Comparison of ENCODE assay signal across 2 cellular contexts in the genomic region with DNA sequence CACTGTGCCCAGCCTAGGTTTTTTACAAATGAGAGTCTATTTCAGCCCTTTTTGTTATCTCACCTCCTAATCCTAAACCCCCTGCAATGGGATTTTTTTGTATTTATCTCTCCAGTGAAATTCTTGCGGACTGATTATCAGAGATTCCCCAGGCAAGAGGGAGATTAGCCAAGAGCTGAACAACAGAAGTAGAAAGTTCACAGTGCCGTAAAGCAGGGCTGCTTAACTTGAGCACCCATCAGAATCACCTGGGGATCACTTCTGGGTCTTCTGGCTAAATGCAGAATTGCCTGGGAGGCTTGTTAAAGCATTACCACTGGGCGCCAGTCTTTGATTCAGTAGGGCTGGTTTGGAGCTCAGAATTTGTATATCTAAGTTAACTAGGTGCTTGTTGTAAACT.
TF ChIP-seq lines count a peak whose summit lies in the region.

No MANE protein-coding gene starts in this region.

TF ChIP-seq in GM23338, 12 proteins besides CTCF, POLR2A, EP300 and RAD21 (continues in another document):
- TF ChIP-seq STAT1 (IDR thresholded peaks at IDR 0.05; ENCODE audit: unreplicated experiment) = no peak
- no peak for TF ChIP-seq CREB1 (CRISPR knock-in tag; IDR thresholded peaks at IDR 0.05; ENCODE audit: low read depth)
- no peak for TF ChIP-seq ZNF114 (CRISPR knock-in tag; IDR thresholded peaks at IDR 0.05)
- no peak for TF ChIP-seq POLR2AphosphoS5 (IDR thresholded peaks at IDR 0.05; ENCODE audit: low read depth)
- TF ChIP-seq EZH2 (IDR thresholded peaks at IDR 0.05; ENCODE audit: low read depth, unreplicated experiment) = no peak
- TF ChIP-seq, protein P1, sequence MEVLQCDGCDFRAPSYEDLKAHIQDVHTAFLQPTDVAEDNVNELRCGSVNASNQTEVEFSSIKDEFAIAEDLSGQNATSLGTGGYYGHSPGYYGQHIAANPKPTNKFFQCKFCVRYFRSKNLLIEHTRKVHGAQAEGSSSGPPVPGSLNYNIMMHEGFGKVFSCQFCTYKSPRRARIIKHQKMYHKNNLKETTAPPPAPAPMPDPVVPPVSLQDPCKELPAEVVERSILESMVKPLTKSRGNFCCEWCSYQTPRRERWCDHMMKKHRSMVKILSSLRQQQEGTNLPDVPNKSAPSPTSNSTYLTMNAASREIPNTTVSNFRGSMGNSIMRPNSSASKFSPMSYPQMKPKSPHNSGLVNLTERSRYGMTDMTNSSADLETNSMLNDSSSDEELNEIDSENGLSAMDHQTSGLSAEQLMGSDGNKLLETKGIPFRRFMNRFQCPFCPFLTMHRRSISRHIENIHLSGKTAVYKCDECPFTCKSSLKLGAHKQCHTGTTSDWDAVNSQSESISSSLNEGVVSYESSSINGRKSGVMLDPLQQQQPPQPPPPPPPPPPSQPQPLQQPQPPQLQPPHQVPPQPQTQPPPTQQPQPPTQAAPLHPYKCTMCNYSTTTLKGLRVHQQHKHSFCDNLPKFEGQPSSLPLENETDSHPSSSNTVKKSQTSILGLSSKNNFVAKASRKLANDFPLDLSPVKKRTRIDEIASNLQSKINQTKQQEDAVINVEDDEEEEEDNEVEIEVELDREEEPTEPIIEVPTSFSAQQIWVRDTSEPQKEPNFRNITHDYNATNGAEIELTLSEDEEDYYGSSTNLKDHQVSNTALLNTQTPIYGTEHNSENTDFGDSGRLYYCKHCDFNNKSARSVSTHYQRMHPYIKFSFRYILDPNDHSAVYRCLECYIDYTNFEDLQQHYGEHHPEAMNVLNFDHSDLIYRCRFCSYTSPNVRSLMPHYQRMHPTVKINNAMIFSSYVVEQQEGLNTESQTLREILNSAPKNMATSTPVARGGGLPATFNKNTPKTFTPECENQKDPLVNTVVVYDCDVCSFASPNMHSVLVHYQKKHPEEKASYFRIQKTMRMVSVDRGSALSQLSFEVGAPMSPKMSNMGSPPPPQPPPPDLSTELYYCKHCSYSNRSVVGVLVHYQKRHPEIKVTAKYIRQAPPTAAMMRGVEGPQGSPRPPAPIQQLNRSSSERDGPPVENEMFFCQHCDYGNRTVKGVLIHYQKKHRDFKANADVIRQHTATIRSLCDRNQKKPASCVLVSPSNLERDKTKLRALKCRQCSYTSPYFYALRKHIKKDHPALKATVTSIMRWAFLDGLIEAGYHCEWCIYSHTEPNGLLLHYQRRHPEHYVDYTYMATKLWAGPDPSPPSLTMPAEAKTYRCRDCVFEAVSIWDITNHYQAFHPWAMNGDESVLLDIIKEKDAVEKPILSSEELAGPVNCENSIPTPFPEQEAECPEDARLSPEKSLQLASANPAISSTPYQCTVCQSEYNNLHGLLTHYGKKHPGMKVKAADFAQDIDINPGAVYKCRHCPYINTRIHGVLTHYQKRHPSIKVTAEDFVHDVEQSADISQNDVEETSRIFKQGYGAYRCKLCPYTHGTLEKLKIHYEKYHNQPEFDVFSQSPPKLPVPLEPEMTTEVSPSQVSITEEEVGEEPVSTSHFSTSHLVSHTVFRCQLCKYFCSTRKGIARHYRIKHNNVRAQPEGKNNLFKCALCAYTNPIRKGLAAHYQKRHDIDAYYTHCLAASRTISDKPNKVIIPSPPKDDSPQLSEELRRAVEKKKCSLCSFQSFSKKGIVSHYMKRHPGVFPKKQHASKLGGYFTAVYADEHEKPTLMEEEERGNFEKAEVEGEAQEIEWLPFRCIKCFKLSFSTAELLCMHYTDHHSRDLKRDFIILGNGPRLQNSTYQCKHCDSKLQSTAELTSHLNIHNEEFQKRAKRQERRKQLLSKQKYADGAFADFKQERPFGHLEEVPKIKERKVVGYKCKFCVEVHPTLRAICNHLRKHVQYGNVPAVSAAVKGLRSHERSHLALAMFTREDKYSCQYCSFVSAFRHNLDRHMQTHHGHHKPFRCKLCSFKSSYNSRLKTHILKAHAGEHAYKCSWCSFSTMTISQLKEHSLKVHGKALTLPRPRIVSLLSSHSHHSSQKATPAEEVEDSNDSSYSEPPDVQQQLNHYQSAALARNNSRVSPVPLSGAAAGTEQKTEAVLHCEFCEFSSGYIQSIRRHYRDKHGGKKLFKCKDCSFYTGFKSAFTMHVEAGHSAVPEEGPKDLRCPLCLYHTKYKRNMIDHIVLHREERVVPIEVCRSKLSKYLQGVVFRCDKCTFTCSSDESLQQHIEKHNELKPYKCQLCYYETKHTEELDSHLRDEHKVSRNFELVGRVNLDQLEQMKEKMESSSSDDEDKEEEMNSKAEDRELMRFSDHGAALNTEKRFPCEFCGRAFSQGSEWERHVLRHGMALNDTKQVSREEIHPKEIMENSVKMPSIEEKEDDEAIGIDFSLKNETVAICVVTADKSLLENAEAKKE (CRISPR knock-in tag; IDR thresholded peaks at IDR 0.05) = no peak
- no peak for TF ChIP-seq NANOG (IDR thresholded peaks at IDR 0.05; ENCODE audit: borderline replicate concordance)
- no peak for TF ChIP-seq EZH2phosphoT487 (IDR thresholded peaks at IDR 0.05; ENCODE audit: unreplicated experiment)
- TF ChIP-seq, protein P2, sequence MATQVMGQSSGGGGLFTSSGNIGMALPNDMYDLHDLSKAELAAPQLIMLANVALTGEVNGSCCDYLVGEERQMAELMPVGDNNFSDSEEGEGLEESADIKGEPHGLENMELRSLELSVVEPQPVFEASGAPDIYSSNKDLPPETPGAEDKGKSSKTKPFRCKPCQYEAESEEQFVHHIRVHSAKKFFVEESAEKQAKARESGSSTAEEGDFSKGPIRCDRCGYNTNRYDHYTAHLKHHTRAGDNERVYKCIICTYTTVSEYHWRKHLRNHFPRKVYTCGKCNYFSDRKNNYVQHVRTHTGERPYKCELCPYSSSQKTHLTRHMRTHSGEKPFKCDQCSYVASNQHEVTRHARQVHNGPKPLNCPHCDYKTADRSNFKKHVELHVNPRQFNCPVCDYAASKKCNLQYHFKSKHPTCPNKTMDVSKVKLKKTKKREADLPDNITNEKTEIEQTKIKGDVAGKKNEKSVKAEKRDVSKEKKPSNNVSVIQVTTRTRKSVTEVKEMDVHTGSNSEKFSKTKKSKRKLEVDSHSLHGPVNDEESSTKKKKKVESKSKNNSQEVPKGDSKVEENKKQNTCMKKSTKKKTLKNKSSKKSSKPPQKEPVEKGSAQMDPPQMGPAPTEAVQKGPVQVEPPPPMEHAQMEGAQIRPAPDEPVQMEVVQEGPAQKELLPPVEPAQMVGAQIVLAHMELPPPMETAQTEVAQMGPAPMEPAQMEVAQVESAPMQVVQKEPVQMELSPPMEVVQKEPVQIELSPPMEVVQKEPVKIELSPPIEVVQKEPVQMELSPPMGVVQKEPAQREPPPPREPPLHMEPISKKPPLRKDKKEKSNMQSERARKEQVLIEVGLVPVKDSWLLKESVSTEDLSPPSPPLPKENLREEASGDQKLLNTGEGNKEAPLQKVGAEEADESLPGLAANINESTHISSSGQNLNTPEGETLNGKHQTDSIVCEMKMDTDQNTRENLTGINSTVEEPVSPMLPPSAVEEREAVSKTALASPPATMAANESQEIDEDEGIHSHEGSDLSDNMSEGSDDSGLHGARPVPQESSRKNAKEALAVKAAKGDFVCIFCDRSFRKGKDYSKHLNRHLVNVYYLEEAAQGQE (IDR thresholded peaks at IDR 0.05; ENCODE audit: unreplicated experiment) = no peak
- TF ChIP-seq JUNB (IDR thresholded peaks at IDR 0.05; ENCODE audit: unreplicated experiment) = no peak

TF ChIP-seq in SK-N-SH, 30 proteins besides CTCF, POLR2A, EP300 and RAD21:
- TF ChIP-seq JUND (IDR thresholded peaks at IDR 0.05) = no peak
- TF ChIP-seq FOXJ3 (CRISPR knock-in tag; IDR thresholded peaks at IDR 0.05) = no peak
- TF ChIP-seq, protein P3, sequence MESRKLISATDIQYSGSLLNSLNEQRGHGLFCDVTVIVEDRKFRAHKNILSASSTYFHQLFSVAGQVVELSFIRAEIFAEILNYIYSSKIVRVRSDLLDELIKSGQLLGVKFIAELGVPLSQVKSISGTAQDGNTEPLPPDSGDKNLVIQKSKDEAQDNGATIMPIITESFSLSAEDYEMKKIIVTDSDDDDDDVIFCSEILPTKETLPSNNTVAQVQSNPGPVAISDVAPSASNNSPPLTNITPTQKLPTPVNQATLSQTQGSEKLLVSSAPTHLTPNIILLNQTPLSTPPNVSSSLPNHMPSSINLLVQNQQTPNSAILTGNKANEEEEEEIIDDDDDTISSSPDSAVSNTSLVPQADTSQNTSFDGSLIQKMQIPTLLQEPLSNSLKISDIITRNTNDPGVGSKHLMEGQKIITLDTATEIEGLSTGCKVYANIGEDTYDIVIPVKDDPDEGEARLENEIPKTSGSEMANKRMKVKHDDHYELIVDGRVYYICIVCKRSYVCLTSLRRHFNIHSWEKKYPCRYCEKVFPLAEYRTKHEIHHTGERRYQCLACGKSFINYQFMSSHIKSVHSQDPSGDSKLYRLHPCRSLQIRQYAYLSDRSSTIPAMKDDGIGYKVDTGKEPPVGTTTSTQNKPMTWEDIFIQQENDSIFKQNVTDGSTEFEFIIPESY (IDR thresholded peaks at IDR 0.05; ENCODE audit: borderline replicate concordance, low read depth) = no peak
- TF ChIP-seq NRF1 (IDR thresholded peaks at IDR 0.05; ENCODE audit: low read depth, low read length) = no peak
- no peak for TF ChIP-seq SMC3 (IDR thresholded peaks at IDR 0.05; ENCODE audit: low read depth, low read length)
TF ChIP-seq in SK-N-SH: peak in this region for 0.
